1 cellular context compared by ENCODE assay signal in genomic region chr9:126491256-126491879, GRCh38.
TF ChIP-seq lines count a peak whose summit lies in the region.

No MANE protein-coding gene starts in this region.

TF ChIP-seq in HepG2, 621 proteins besides CTCF, POLR2A, EP300 and RAD21 (continued from another document):
- TF ChIP-seq, protein P1, sequence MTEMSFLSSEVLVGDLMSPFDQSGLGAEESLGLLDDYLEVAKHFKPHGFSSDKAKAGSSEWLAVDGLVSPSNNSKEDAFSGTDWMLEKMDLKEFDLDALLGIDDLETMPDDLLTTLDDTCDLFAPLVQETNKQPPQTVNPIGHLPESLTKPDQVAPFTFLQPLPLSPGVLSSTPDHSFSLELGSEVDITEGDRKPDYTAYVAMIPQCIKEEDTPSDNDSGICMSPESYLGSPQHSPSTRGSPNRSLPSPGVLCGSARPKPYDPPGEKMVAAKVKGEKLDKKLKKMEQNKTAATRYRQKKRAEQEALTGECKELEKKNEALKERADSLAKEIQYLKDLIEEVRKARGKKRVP (CRISPR knock-in tag; IDR thresholded peaks at IDR 0.05) = no peak
- TF ChIP-seq SP4 (CRISPR knock-in tag; IDR thresholded peaks at IDR 0.05) (no peak), SOX6 (IDR thresholded peaks at IDR 0.05) (no peak), SOX6 (CRISPR knock-in tag; IDR thresholded peaks at IDR 0.05) (no peak), FOXA3 (CRISPR knock-in tag; IDR thresholded peaks at IDR 0.05) (no peak), NFATC3 (CRISPR knock-in tag; IDR thresholded peaks at IDR 0.05) (no peak), ZBTB33 (CRISPR knock-in tag; IDR thresholded peaks at IDR 0.05) (peak; percentile 91), ELF3 (CRISPR knock-in tag; IDR thresholded peaks at IDR 0.05) (0 out of 2 replicates have a peak, but pooled peaks have one; percentile 24), MEIS2 (CRISPR knock-in tag; IDR thresholded peaks at IDR 0.05) (no peak), ZNF263 (CRISPR knock-in tag; IDR thresholded peaks at IDR 0.05) (no peak)
